ENCODE assay signal across 1 cellular context in the genomic region with DNA sequence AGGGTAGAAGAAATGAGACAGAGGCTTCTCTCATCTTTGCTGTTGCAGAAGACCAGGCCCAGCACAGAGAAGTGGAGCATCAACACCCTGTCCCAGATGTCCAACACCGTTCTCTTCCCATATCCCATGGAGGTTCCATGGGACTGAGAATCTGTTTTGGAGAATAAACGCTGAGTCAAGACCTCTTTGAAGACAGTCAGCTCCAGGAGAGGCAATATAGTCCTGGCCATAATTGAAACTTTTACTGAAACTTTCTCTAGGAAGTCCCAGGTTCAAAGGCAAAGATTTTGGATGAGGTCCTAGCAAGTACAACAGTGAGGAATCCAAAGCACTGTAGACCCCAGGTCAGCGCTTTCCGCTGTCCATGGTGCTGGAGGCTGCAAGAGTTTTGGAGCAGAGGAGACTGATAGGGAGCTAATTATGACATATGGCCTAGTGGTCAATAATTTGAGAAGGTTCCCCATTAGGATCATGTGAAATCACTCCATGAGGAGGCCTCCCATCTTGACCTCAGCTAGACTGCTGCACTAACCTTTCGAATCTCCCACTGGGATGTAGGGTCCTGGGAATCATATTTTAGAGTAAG.
TF ChIP-seq lines count a peak whose summit lies in the region.

No MANE protein-coding gene starts in this region.

TF ChIP-seq in A549, 52 proteins besides CTCF, POLR2A, EP300 and RAD21 (continued from another document):
- TF ChIP-seq, protein P1, sequence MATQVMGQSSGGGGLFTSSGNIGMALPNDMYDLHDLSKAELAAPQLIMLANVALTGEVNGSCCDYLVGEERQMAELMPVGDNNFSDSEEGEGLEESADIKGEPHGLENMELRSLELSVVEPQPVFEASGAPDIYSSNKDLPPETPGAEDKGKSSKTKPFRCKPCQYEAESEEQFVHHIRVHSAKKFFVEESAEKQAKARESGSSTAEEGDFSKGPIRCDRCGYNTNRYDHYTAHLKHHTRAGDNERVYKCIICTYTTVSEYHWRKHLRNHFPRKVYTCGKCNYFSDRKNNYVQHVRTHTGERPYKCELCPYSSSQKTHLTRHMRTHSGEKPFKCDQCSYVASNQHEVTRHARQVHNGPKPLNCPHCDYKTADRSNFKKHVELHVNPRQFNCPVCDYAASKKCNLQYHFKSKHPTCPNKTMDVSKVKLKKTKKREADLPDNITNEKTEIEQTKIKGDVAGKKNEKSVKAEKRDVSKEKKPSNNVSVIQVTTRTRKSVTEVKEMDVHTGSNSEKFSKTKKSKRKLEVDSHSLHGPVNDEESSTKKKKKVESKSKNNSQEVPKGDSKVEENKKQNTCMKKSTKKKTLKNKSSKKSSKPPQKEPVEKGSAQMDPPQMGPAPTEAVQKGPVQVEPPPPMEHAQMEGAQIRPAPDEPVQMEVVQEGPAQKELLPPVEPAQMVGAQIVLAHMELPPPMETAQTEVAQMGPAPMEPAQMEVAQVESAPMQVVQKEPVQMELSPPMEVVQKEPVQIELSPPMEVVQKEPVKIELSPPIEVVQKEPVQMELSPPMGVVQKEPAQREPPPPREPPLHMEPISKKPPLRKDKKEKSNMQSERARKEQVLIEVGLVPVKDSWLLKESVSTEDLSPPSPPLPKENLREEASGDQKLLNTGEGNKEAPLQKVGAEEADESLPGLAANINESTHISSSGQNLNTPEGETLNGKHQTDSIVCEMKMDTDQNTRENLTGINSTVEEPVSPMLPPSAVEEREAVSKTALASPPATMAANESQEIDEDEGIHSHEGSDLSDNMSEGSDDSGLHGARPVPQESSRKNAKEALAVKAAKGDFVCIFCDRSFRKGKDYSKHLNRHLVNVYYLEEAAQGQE (IDR thresholded peaks at IDR 0.05) = peak; percentile 95
- no peak for TF ChIP-seq CBX8 (IDR thresholded peaks at IDR 0.05)
- TF ChIP-seq POLR2AphosphoS2 (conservative IDR thresholded peaks at IDR 0.05; ENCODE audit: low read length) = no peak
